ENCODE assay signal across 2 cellular contexts in the genomic region with DNA sequence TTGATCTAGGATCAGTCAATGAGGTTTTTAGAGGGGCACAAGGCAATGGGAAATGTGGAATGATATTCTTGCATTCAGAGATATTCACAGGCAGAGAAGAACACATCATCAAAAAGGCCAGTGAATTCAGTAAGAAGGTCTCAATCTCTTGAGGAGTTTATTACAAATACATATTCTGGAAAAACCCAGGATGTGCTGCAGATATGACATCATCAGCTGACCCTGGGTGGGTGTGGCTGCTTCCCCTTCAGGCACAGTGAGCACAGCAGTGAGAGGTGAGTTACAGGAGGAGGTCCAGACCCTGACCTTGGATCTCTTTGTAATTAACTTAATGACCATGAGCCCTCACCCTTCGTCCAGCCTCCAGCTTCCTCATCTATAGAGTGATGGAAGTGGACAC.
A peak's percentile ranks its signal among the peaks of the same experiment; 100 is the strongest.
TF ChIP-seq lines count a peak whose summit lies in the region.

No MANE protein-coding gene starts in this region.

TF ChIP-seq in HepG2, 621 proteins besides CTCF, POLR2A, EP300 and RAD21:
- TF ChIP-seq ATF7 (IDR thresholded peaks at IDR 0.05), result peak; percentile 77
- no peak for TF ChIP-seq ATF7 (CRISPR knock-in tag; IDR thresholded peaks at IDR 0.05)
- TF ChIP-seq GABPB1 (CRISPR knock-in tag; IDR thresholded peaks at IDR 0.05), result no peak
- peak; percentile 51; the same call in 1 of the 2 replicates for TF ChIP-seq CREB1 (IDR thresholded peaks at IDR 0.05)
- TF ChIP-seq CREB1 (CRISPR knock-in tag; IDR thresholded peaks at IDR 0.05), result no peak

TF ChIP-seq in IMR-90, 13 proteins besides CTCF, POLR2A, EP300 and RAD21:
- TF ChIP-seq RFX5 (IDR thresholded peaks at IDR 0.05; ENCODE audit: low read depth, low read length) (no peak), FOS (IDR thresholded peaks at IDR 0.05; ENCODE audit: low read depth, low read length) (no peak), MAZ (IDR thresholded peaks at IDR 0.05; ENCODE audit: borderline replicate concordance, low read depth, low read length) (no peak), CHD1 (IDR thresholded peaks at IDR 0.05; ENCODE audit: low read depth, low read length) (no peak)
- TF ChIP-seq, protein P1, sequence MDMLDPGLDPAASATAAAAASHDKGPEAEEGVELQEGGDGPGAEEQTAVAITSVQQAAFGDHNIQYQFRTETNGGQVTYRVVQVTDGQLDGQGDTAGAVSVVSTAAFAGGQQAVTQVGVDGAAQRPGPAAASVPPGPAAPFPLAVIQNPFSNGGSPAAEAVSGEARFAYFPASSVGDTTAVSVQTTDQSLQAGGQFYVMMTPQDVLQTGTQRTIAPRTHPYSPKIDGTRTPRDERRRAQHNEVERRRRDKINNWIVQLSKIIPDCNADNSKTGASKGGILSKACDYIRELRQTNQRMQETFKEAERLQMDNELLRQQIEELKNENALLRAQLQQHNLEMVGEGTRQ (IDR thresholded peaks at IDR 0.05; ENCODE audit: low read depth, low read length), result no peak
- TF ChIP-seq, protein P2, sequence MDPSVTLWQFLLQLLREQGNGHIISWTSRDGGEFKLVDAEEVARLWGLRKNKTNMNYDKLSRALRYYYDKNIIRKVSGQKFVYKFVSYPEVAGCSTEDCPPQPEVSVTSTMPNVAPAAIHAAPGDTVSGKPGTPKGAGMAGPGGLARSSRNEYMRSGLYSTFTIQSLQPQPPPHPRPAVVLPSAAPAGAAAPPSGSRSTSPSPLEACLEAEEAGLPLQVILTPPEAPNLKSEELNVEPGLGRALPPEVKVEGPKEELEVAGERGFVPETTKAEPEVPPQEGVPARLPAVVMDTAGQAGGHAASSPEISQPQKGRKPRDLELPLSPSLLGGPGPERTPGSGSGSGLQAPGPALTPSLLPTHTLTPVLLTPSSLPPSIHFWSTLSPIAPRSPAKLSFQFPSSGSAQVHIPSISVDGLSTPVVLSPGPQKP (IDR thresholded peaks at IDR 0.05; ENCODE audit: borderline replicate concordance, low read depth, low read length), result no peak
TF ChIP-seq in IMR-90: peak in this region for 0.
